ENCODE assay signal across 2 cellular contexts in genomic region chr19:38444026-38444425, GRCh38.
A peak's percentile ranks its signal among the peaks of the same experiment; 100 is the strongest.
TF ChIP-seq lines count a peak whose summit lies in the region.

No MANE protein-coding gene starts in this region.

TF ChIP-seq in HEK293, 187 proteins besides CTCF, POLR2A, EP300 and RAD21:
- peak; percentile 42; the same call in 1 of the 2 replicates for TF ChIP-seq PRDM10 (tag by site-specific recombination; IDR thresholded peaks at IDR 0.05)
- TF ChIP-seq ZNF558 (tag by site-specific recombination; IDR thresholded peaks at IDR 0.05) = no peak
- TF ChIP-seq ZNF76 (tag by site-specific recombination; IDR thresholded peaks at IDR 0.05; ENCODE audit: borderline replicate concordance, low read depth) = 0 out of 2 replicates have a peak, but pooled peaks have one; percentile 32
- peak; percentile 13; the same call in 1 of the 2 replicates for TF ChIP-seq GLIS2 (tag by site-specific recombination; IDR thresholded peaks at IDR 0.05)
- 0 out of 2 replicates have a peak, but pooled peaks have one; percentile 14 for TF ChIP-seq BCL11B (tag by site-specific recombination; IDR thresholded peaks at IDR 0.05; ENCODE audit: low read depth)
- peak; percentile 71 for TF ChIP-seq ATF2 (tag by site-specific recombination; IDR thresholded peaks at IDR 0.05; ENCODE audit: low read depth)

TF ChIP-seq in H1, 55 proteins besides CTCF, POLR2A, EP300 and RAD21:
- TF ChIP-seq CHD1 (IDR thresholded peaks at IDR 0.05; ENCODE audit: low read depth, low read length) = no peak
- TF ChIP-seq EZH2 (IDR thresholded peaks at IDR 0.05; ENCODE audit: low read depth, low read length, severe bottlenecking) = no peak
- no peak for TF ChIP-seq SUZ12 (IDR thresholded peaks at IDR 0.05; ENCODE audit: low read length)
- no peak for TF ChIP-seq HDAC2 (IDR thresholded peaks at IDR 0.05; ENCODE audit: borderline replicate concordance in 1 of 2, low read depth in 2 of 2, low read length in 2 of 2)
- no peak for TF ChIP-seq POLR2AphosphoS5 (IDR thresholded peaks at IDR 0.05; ENCODE audit: low read depth, low read length)
- no peak for TF ChIP-seq SP1 (IDR thresholded peaks at IDR 0.05; ENCODE audit: low read depth, low read length)
- no peak for TF ChIP-seq POU5F1 (IDR thresholded peaks at IDR 0.05; ENCODE audit: low read depth, low read length)
- TF ChIP-seq YY1 (IDR thresholded peaks at IDR 0.05; ENCODE audit: low read depth, low read length) = no peak
- no peak for TF ChIP-seq SP2 (IDR thresholded peaks at IDR 0.05; ENCODE audit: low read length)
- no peak for TF ChIP-seq RBBP5 (IDR thresholded peaks at IDR 0.05; ENCODE audit: borderline replicate concordance, low read depth, low read length)
- no peak for TF ChIP-seq SRF (IDR thresholded peaks at IDR 0.05; ENCODE audit: low read depth, low read length)
- TF ChIP-seq TBP (IDR thresholded peaks at IDR 0.05; ENCODE audit: low read depth, low read length) = no peak
- TF ChIP-seq USF2 (IDR thresholded peaks at IDR 0.05; ENCODE audit: low read length) = no peak
- no peak for TF ChIP-seq SIX5 (IDR thresholded peaks at IDR 0.05; ENCODE audit: low read depth, low read length)
- TF ChIP-seq MAX (IDR thresholded peaks at IDR 0.05) = no peak
- TF ChIP-seq BACH1 (IDR thresholded peaks at IDR 0.05; ENCODE audit: low read length) = no peak
- no peak for TF ChIP-seq TAF7 (optimal IDR thresholded peaks at IDR 0.05; ENCODE audit: borderline replicate concordance, low read depth, low read length)
